8 cellular contexts compared by ENCODE assay signal in the genomic region with DNA sequence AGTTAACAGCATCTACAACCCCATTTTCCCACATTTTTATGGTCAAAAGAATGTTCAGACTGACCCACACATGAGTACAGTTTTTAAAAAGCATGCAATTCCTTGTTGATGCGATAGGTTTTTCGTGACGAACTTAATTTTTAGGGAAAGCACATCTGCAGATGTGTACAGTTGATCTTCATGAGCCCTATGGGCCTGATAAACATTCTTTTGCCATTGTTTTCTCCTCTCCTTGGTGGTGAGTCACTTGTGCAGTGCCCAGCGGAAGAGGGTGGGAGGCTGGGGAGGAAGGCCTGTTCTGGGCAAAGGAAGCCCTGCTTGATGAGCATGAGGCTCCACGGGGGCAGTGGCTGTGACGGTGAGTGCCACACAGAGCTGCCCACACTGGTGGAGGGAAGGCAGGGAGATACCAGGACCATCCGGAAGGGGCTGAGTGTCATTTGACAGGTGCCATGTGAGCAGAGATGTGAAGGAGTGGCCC. TPM values are rescaled to one million over a fixed set of nuclear protein-coding genes. Genes with fewer than 3 reads are reported as not detected.
DNase-seq lines count a peak whose midpoint lies in the region; ATAC-seq and TF ChIP-seq lines count a peak whose summit lies in the region.

No MANE protein-coding gene starts in this region.

- 35 to 42% (median 35%) methylated on average over 7 of the region's 7 CpGs for WGBS in ovary, 3 donors

- H3K27ac ChIP-seq in ovary = no peak overlapping the region

- H3K9me3 ChIP-seq in ovary = no peaks in the 10 kb centered on the region

- H3K4me1 ChIP-seq in ovary (ENCODE audit: insufficient read depth) = peaks cover 45% of the 10 kb centered on the region

- H3K4me1 Mint-ChIP-seq in T-helper 2 cell treated with Interferon-gamma antibody and Interleukin-4, amounts not matched to agents 5 μg/mL and 100 μg/mL, for 36 hours (ENCODE audit: low read depth) = peaks cover 56% of the 10 kb centered on the region

- intact Hi-C loops in ovary (cut with DNase I) = no loop called here

- no peaks in the 10 kb centered on the region for H3K36me3 ChIP-seq in ovary

- ATAC-seq in GM18505 (IDR thresholded peaks at IDR 0.05; ENCODE audit: unreplicated experiment) = no peak

- H3K4me3 ChIP-seq in epithelial cell of esophagus (ENCODE audit: low read length) (no peak overlapping the region), ovary (no peak overlapping the region)

- peak; percentile 19 for TF ChIP-seq POLR2A in GM18505 (IDR thresholded peaks at IDR 0.05; ENCODE audit: borderline replicate concordance, extremely low read depth, insufficient read depth, insufficient read length)
- TF ChIP-seq POLR2A in ovary (IDR thresholded peaks at IDR 0.05) = no peak

- no peaks in the 10 kb centered on the region for H3K9me3 Mint-ChIP-seq in T-helper 2 cell treated with Interferon-gamma antibody and Interleukin-4, amounts not matched to agents 5 μg/mL and 100 μg/mL, for 36 hours

- no peaks in the 10 kb centered on the region for H3K27me3 Mint-ChIP-seq in T-helper 2 cell treated with Interferon-gamma antibody and Interleukin-4, amounts not matched to agents 5 μg/mL and 100 μg/mL, for 36 hours (ENCODE audit: low read depth)

- no peaks in the 10 kb centered on the region for H3K27me3 ChIP-seq in ovary

- peaks cover 66% of the 10 kb centered on the region for H3K36me3 Mint-ChIP-seq in T-helper 2 cell treated with Interferon-gamma antibody and Interleukin-4, amounts not matched to agents 5 μg/mL and 100 μg/mL, for 36 hours (ENCODE audit: low read depth)

- TF ChIP-seq CTCF in epithelial cell of esophagus (IDR thresholded peaks at IDR 0.05; ENCODE audit: insufficient read depth, low read depth, low read length, missing control alignments) = no peak
- no peak for TF ChIP-seq CTCF in ovary (IDR thresholded peaks at IDR 0.05)

- no peak for DNase-seq in T-helper 2 cell treated with Interferon-gamma antibody and Interleukin-4, amounts not matched to agents 5 μg/mL and 100 μg/mL, for 36 hours (ENCODE audit: low spot score)
- DNase-seq in epithelial cell of esophagus (ENCODE audit: low read depth) (peak; percentile 73), ovary (peak in 3 of 5 donors; percentile 10 to 22 (median 16)), NCI-H446 (lab: John Stamatoyannopoulos, UW) (no peak), GM19238 (ENCODE audit: insufficient read length, low spot score) (no peak)
- DNase-seq in stimulated activated CD8-positive, alpha-beta memory T cell treated with anti-CD3 and anti-CD28 coated beads, Interleukin-4, amount 100 ng/mL, for 48 hours = no peak
- no peak for DNase-seq in effector CD8-positive, alpha-beta T cell (lab: John Stamatoyannopoulos, UW)

- peak overlapping the region; percentile 74 for H3K27ac Mint-ChIP-seq in T-helper 2 cell treated with Interferon-gamma antibody and Interleukin-4, amounts not matched to agents 5 μg/mL and 100 μg/mL, for 36 hours

- peak overlapping the region; percentile 54 for H3K4me3 Mint-ChIP-seq in T-helper 2 cell treated with Interferon-gamma antibody and Interleukin-4, amounts not matched to agents 5 μg/mL and 100 μg/mL, for 36 hours

- TF ChIP-seq EP300 in ovary (IDR thresholded peaks at IDR 0.05) = no peak

RNA-seq across cellular contexts. Expression of gene ARF1, which starts 5.3 kb away (rescaled TPM):
- total RNA-seq in ovary = 100 to 1,000 TPM; 209 to 345 (median 285) TPM
- polyA plus RNA-seq in ovary = 100 to 1,000 TPM; 179 to 307 TPM

RNA-seq across cellular contexts. Expression of gene C1orf35, which starts 15.3 kb away (rescaled TPM):
- 10 to 100 TPM; 16.0 to 24.7 (median 21.0) TPM for total RNA-seq in ovary
- polyA plus RNA-seq in ovary = 10 to 100 TPM in 1 of 2 donors, 1 to 10 TPM in 1; 2.8 to 29.3 TPM

RNA-seq across cellular contexts. Expression of gene MRPL55, which starts 21.3 kb away (rescaled TPM):
- 10 to 100 TPM; 36.4 to 98.5 (median 43.3) TPM for total RNA-seq in ovary
- 10 to 100 TPM; 14.6 to 87.5 TPM for polyA plus RNA-seq in ovary

RNA-seq across cellular contexts. Expression of gene GUK1, which starts 52.3 kb away (rescaled TPM):
- total RNA-seq in ovary = 100 to 1,000 TPM; 129 to 256 (median 171) TPM
- 100 to 1,000 TPM in 1 of 2 donors, 10 to 100 TPM in 1; 17.7 to 228 TPM for polyA plus RNA-seq in ovary

Comparison
In these comparisons a context has a peak if more than half of its experiments do, and no peak if none do; other contexts are left out.
1. DNase-seq: peak in epithelial cell of esophagus (single experiment) and ovary (3 of 5); none in T-helper 2 cell treated with Interferon-gamma antibody and Interleukin-4, amounts not matched to agents 5 μg/mL and 100 μg/mL, for 36 hours (single experiment), stimulated activated CD8-positive, alpha-beta memory T cell treated with anti-CD3 and anti-CD28 coated beads, Interleukin-4, amount 100 ng/mL, for 48 hours (single experiment), NCI-H446 (0 of 2), GM19238 (single experiment) and effector CD8-positive, alpha-beta T cell (single experiment).